Comparison of ENCODE assay signal across 12 cellular contexts in the genomic region with DNA sequence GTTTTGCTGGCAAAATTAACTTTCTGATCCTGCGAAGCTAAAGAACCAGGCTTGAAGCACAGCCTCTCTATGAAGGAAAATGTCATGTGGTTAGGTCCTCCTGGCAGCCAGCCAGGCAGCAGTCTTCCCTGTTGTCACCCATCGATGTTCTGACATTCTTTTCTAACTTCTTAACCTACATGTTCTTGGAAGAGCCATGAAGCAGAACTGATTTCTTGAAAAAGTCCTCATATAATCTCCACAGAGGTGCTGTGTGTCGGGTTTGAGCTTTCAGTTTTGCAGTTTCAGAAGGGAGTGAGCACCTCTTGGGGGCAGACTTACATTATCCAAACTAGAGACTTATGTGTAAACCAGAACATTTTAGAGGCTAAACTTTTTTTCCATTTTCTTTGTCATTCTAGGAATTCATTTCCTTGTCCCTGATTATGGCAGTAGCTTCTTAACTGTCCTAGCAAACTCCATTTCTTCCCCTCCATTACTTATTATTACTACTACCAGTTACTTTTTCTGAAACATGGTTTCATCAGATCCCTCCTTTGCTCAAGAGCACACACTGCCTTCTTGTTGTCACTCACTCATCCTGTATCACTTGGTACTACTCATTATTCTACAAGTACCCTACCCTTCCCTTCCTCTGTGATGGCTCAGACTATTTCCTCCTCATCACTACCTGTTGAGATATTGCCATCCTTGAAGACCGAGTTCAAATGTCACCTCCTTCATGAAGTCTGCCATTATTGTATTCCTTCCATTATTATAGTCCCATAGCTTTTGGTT. TPM values are rescaled to one million over a fixed set of nuclear protein-coding genes. Genes with fewer than 3 reads are reported as not detected.
DNase-seq lines count a peak whose midpoint lies in the region; ATAC-seq and TF ChIP-seq lines count a peak whose summit lies in the region.
"Had no signal": no experiment of that assay in that cellular context is flagged by ENCODE, and none has a peak within 500 bp of the region (broad histone marks: within the 10 kb centered on the region; RNA-seq: fewer than 3 reads in every experiment).

No MANE protein-coding gene starts in this region.

- no peaks in the 10 kb centered on the region for H3K79me1 ChIP-seq in mesenchymal stem cell (replicated peaks; ENCODE audit: low read length, poor library complexity, severe bottlenecking)

- H3K9ac ChIP-seq in HCT116 (ENCODE audit: low read length) = no peak overlapping the region
- peak overlapping the region; percentile 59 for H3K9ac ChIP-seq in mesenchymal stem cell (ENCODE audit: low read length)

- no peak overlapping the region for H4K8ac ChIP-seq in mesenchymal stem cell (ENCODE audit: low read length)

- intact Hi-C loops in HCT116 (cut with micrococcal nuclease) = no loop called here
- intact Hi-C loops in activated B cell treated with CpG ODN at 0.5 μM for 24 hours (cut with micrococcal nuclease) = loop anchor here (2.0 to 5.0 kb wide), 4 partner anchors 15 to 253 kb away; a partner anchor contains a TSS
- intact Hi-C loops in body of pancreas (cut with DNase I) = loop anchor here (5.0 kb wide), 1 partner anchor 93 kb away; no protein-coding TSS in a partner anchor

- no peak overlapping the region for H2AK5ac ChIP-seq in mesenchymal stem cell (ENCODE audit: low read length, severe bottlenecking)

- no TSS peak for BruUV-seq in HCT116 (replicated peaks; lab: Mats Ljungman, UMichigan)

- POLR2A ChIA-PET in HCT116 (lab: Charles Lee) = no interaction called here
- POLR2A ChIA-PET in activated B cell treated with CpG ODN at 0.5 μM for 24 hours (lab: Charles Lee) = interaction anchor here (0.6 to 2.9 kb wide), 5 partner anchors 55 to 386 kb away, joined by 4 to 10 read pairs (median 5); a partner anchor contains a TSS

- H3K18ac ChIP-seq in mesenchymal stem cell (ENCODE audit: low read depth in 1 of 2, low read length in 2 of 2) = no peak overlapping the region

- no peak overlapping the region for H2BK15ac ChIP-seq in mesenchymal stem cell (ENCODE audit: low read depth, poor library complexity, severe bottlenecking)

- no peak overlapping the region for H2BK120ac ChIP-seq in mesenchymal stem cell (ENCODE audit: low read depth, low read length)

- H3K4me2 ChIP-seq in HCT116 (ENCODE audit: low read length) (no peak overlapping the region), mesenchymal stem cell (ENCODE audit: low read length, poor library complexity, severe bottlenecking) (no peak overlapping the region)

- no peak overlapping the region for H3K14ac ChIP-seq in mesenchymal stem cell (ENCODE audit: low read length in 2 of 2)

- H2AFZ ChIP-seq in HCT116 (ENCODE audit: low read depth, low read length, poor library complexity, severe bottlenecking) = no peak overlapping the region
- no peak overlapping the region for H2AFZ ChIP-seq in mesenchymal stem cell (ENCODE audit: low read depth, low read length)

- TF ChIP-seq CTCF in GM06990 (IDR thresholded peaks at IDR 0.05; ENCODE audit: insufficient read depth, low read length, poor library complexity, severe bottlenecking) (peak; percentile 36), HCT116 (IDR thresholded peaks at IDR 0.05 in 2 of 3, conservative IDR thresholded peaks at IDR 0.05 in 1 of 3; ENCODE audit: borderline replicate concordance in 1 of 3, insufficient read depth in 1 of 3, low read depth in 2 of 3, low read length in 2 of 3) (no peak), activated B cell treated with CpG ODN at 0.5 μM for 24 hours (IDR thresholded peaks at IDR 0.05) (no peak), body of pancreas (IDR thresholded peaks at IDR 0.05) (no peak)

- no peaks in the 10 kb centered on the region for H3K27me3 Mint-ChIP-seq in activated B cell treated with CpG ODN at 0.5 μM for 24 hours

- H3K36me3 ChIP-seq in GM06990 (ENCODE audit: control insufficient read depth, insufficient read depth, low read length) = no peaks in the 10 kb centered on the region
- no peaks in the 10 kb centered on the region for H3K36me3 ChIP-seq in HCT116 (ENCODE audit: control insufficient read depth in 1 of 2, insufficient read depth in 2 of 2, low read length in 2 of 2)
- H3K36me3 ChIP-seq in mesenchymal stem cell (ENCODE audit: control insufficient read depth in 1 of 2, insufficient read depth in 2 of 2, low read depth in 1 of 2, low read length in 2 of 2) = no peaks in the 10 kb centered on the region
- no peaks in the 10 kb centered on the region for H3K36me3 ChIP-seq in body of pancreas (replicated peaks in 1 of 2; ENCODE audit: insufficient read depth in 1 of 2, low read depth in 2 of 2)
- H3K36me3 ChIP-seq: prostate gland, thoracic aorta had no signal

- H3K27me3 ChIP-seq in GM06990 (replicated peaks; ENCODE audit: control insufficient read depth, insufficient read depth, low read length) (no peaks in the 10 kb centered on the region), HCT116 (ENCODE audit: insufficient read depth, low read length) (no peaks in the 10 kb centered on the region), mesenchymal stem cell (ENCODE audit: control insufficient read depth in 1 of 2, insufficient read depth in 1 of 2, low read length in 2 of 2) (peaks cover 0 to 12% of the 10 kb centered on the region in 2 experiments), body of pancreas (no peaks in the 10 kb centered on the region)

- H3K23ac ChIP-seq in mesenchymal stem cell (ENCODE audit: low read length in 2 of 2) = no peak overlapping the region

- CTCF ChIA-PET in HCT116 (lab: Charles Lee) = interaction anchor here (0.6 kb wide), 1 partner anchor 892 kb away, joined by 3 read pairs; no protein-coding TSS in a partner anchor
- CTCF ChIA-PET in activated B cell treated with CpG ODN at 0.5 μM for 24 hours (lab: Charles Lee) = interaction anchor here (0.7 to 5.5 kb wide), 15 partner anchors 11 to 762 kb away, joined by 3 to 85 read pairs (median 6); a partner anchor contains a TSS

- no peaks in the 10 kb centered on the region for H3K36me3 Mint-ChIP-seq in activated B cell treated with CpG ODN at 0.5 μM for 24 hours (ENCODE audit: low read depth)

- no peaks in the 10 kb centered on the region for H3K9me3 ChIP-seq in HCT116 (ENCODE audit: control insufficient read depth in 1 of 2, insufficient read depth in 1 of 2, low read depth in 1 of 2, low read length in 2 of 2)
- no peaks in the 10 kb centered on the region for H3K9me3 ChIP-seq in mesenchymal stem cell (ENCODE audit: control insufficient read depth, low read length)
- no peaks in the 10 kb centered on the region for H3K9me3 ChIP-seq in body of pancreas
- H3K9me3 ChIP-seq: prostate gland, thoracic aorta had no signal

- DNase-seq in GM06990 (ENCODE audit: extremely low read depth, insufficient read length) (no peak), HCT116 (ENCODE audit: low read depth, low spot score) (no peak), activated B cell treated with CpG ODN at 0.5 μM for 24 hours (no peak), mesenchymal stem cell (no peak), body of pancreas (no peak)
- DNase-seq: NCI-H2029 treated with DMSO at 0.1 percent for 48 hours had no signal

- no peak overlapping the region for H3K4ac ChIP-seq in mesenchymal stem cell (ENCODE audit: low read depth in 1 of 2, low read length in 2 of 2)

- H3K4me1 ChIP-seq in HCT116 (ENCODE audit: control insufficient read depth in 1 of 2, insufficient read depth in 2 of 2, low read length in 2 of 2) (peaks cover 12 to 15% of the 10 kb centered on the region in 2 experiments), mesenchymal stem cell (ENCODE audit: control insufficient read depth, insufficient read depth, low read depth, low read length) (peaks cover 4% of the 10 kb centered on the region), body of pancreas (no peaks in the 10 kb centered on the region)
- H3K4me1 ChIP-seq: prostate gland had no signal

- TF ChIP-seq RAD21 in HCT116 (IDR thresholded peaks at IDR 0.05; ENCODE audit: low read depth) = peak; percentile 36; the same call in 1 of the 2 replicates

- peak overlapping the region; percentile 60 for H3K27ac Mint-ChIP-seq in activated B cell treated with CpG ODN at 0.5 μM for 24 hours

- no peak overlapping the region for H2BK12ac ChIP-seq in mesenchymal stem cell (ENCODE audit: low read length in 2 of 2)

- H4K91ac ChIP-seq in mesenchymal stem cell (ENCODE audit: low read length) = no peak overlapping the region

- H4K20me1 ChIP-seq in HCT116 (ENCODE audit: insufficient read depth) = no peaks in the 10 kb centered on the region

- H3K79me2 ChIP-seq in HCT116 (ENCODE audit: insufficient read depth, low read length) = no peaks in the 10 kb centered on the region

- RAD21 ChIA-PET in HCT116 (lab: Charles Lee; ENCODE audit: low non-redundant PET in 1 of 2, low total read pairs in 2 of 2, uncharacterized antibody in 2 of 2, unreplicated experiment in 2 of 2) = no interaction called here

- ATAC-seq in HCT116 = no peak
- no peak for ATAC-seq in activated B cell treated with CpG ODN at 0.5 μM for 24 hours (ENCODE audit: low read depth)
- ATAC-seq in HG02588 (IDR thresholded peaks at IDR 0.05; ENCODE audit: unreplicated experiment) = no peak
- no peak for ATAC-seq in HG02870 (IDR thresholded peaks at IDR 0.05; ENCODE audit: unreplicated experiment)
- ATAC-seq in body of pancreas = no peak
- no peak for ATAC-seq in HG02884 (IDR thresholded peaks at IDR 0.05; ENCODE audit: unreplicated experiment)

- H3K9me3 Mint-ChIP-seq in activated B cell treated with CpG ODN at 0.5 μM for 24 hours = no peaks in the 10 kb centered on the region

- H3K4me3 ChIP-seq in GM06990 (replicated peaks; ENCODE audit: low read depth, low read length) = peak overlapping the region; percentile 5; the same call in 1 of the 2 replicates
- H3K4me3 ChIP-seq in HCT116 (replicated peaks in 1 of 2; ENCODE audit: low read depth in 1 of 2, low read length in 2 of 2) = no peak overlapping the region
- peak overlapping the region in 1 of 2 experiments; percentile 16 for H3K4me3 ChIP-seq in mesenchymal stem cell (ENCODE audit: insufficient read depth in 1 of 2, low read depth in 1 of 2, low read length in 2 of 2)
- no peak overlapping the region for H3K4me3 ChIP-seq in body of pancreas
- H3K4me3 ChIP-seq: prostate gland, thoracic aorta had no signal

- H3K27ac ChIP-seq in HCT116 (ENCODE audit: low read depth, low read length) (no peak overlapping the region), mesenchymal stem cell (ENCODE audit: low read length, poor library complexity, severe bottlenecking) (no peak overlapping the region), body of pancreas (no peak overlapping the region)
- H3K27ac ChIP-seq: prostate gland, thoracic aorta had no signal

- peak overlapping the region; percentile 4 for H3K4me3 Mint-ChIP-seq in activated B cell treated with CpG ODN at 0.5 μM for 24 hours

- peaks cover 8% of the 10 kb centered on the region for H3K4me1 Mint-ChIP-seq in activated B cell treated with CpG ODN at 0.5 μM for 24 hours

- H3K9me2 ChIP-seq in HCT116 (ENCODE audit: insufficient read depth) = no peaks in the 10 kb centered on the region

- WGBS in mesenchymal stem cell = 98% methylated on average over 4 of the region's 4 CpGs
- WGBS in body of pancreas, 2 donors = 39 to 50% methylated on average over 4 of the region's 4 CpGs

- H2BK5ac ChIP-seq in mesenchymal stem cell (ENCODE audit: low read depth, low read length, poor library complexity, severe bottlenecking) = no peak overlapping the region

- TF ChIP-seq POLR2A in HCT116 (IDR thresholded peaks at IDR 0.05; ENCODE audit: borderline replicate concordance, extremely low read depth, insufficient read depth, insufficient read length) = no peak
- TF ChIP-seq POLR2A in body of pancreas (IDR thresholded peaks at IDR 0.05) = no peak

RNA-seq across cellular contexts. Expression of a gene that starts 31.1 kb away (rescaled TPM):
- total RNA-seq in HCT116 (2021; ENCODE audit: unreplicated experiment) (18.8 TPM), activated B cell treated with CpG ODN at 0.5 μM for 24 hours (33.8 and 35.1 TPM in 2 replicates), body of pancreas (10 to 100 TPM in 1 of 2 donors, 1 to 10 TPM in 1; 9.2 to 15.3 TPM)
- polyA plus RNA-seq in HCT116 (2012) = 15.6 and 18.2 TPM in 2 replicates
- 13.9 TPM for polyA plus RNA-seq in mesenchymal stem cell (2013, experiment 1 of 2)
- 14.3 TPM for polyA plus RNA-seq in mesenchymal stem cell (2013, experiment 2 of 2)

RNA-seq across cellular contexts. Expression of a gene that starts 31.9 kb away (rescaled TPM):
- total RNA-seq in HCT116 (2021; ENCODE audit: unreplicated experiment) = 4.1 TPM
- polyA plus RNA-seq in HCT116 (2012) = 2.3 TPM in 2 replicates
- 1.4 and 2.3 TPM in 2 replicates for total RNA-seq in activated B cell treated with CpG ODN at 0.5 μM for 24 hours
- 11.7 TPM for polyA plus RNA-seq in mesenchymal stem cell (2013, experiment 1 of 2)
- 11.7 TPM for polyA plus RNA-seq in mesenchymal stem cell (2013, experiment 2 of 2)
- 1 to 10 TPM in 1 of 2 donors, under 1 TPM in 1; 0.33 to 3.1 TPM for total RNA-seq in body of pancreas

RNA-seq across cellular contexts. Expression of a gene that starts 55.9 kb away (rescaled TPM):
- total RNA-seq in HCT116 (2021; ENCODE audit: unreplicated experiment) (36.2 TPM), activated B cell treated with CpG ODN at 0.5 μM for 24 hours (49.4 and 53.1 TPM in 2 replicates), body of pancreas (10 to 100 TPM; 14.3 to 14.5 TPM)
- 29.0 and 33.4 TPM in 2 replicates for polyA plus RNA-seq in HCT116 (2012)
- 21.6 TPM for polyA plus RNA-seq in mesenchymal stem cell (2013, experiment 1 of 2)
- polyA plus RNA-seq in mesenchymal stem cell (2013, experiment 2 of 2) = 20.7 TPM

RNA-seq across cellular contexts. Expression of a gene that starts 56.1 kb away (rescaled TPM):
- total RNA-seq in HCT116 (2021; ENCODE audit: unreplicated experiment) (116 TPM), activated B cell treated with CpG ODN at 0.5 μM for 24 hours (167 and 177 TPM in 2 replicates), body of pancreas (100 to 1,000 TPM in 1 of 2 donors, 10 to 100 TPM in 1; 82.5 to 170 TPM)
- 115 and 127 TPM in 2 replicates for polyA plus RNA-seq in HCT116 (2012)
- 81.1 TPM for polyA plus RNA-seq in mesenchymal stem cell (2013, experiment 1 of 2)
- 81.5 TPM for polyA plus RNA-seq in mesenchymal stem cell (2013, experiment 2 of 2)

RNA-seq across cellular contexts. Expression of a gene that starts 59.6 kb away (rescaled TPM):
- 0.98 TPM for total RNA-seq in HCT116 (2021; ENCODE audit: unreplicated experiment)
- 0.48 and 0.50 TPM in 2 replicates for polyA plus RNA-seq in HCT116 (2012)
- 0.51 and 0.73 TPM in 2 replicates for total RNA-seq in activated B cell treated with CpG ODN at 0.5 μM for 24 hours
- polyA plus RNA-seq in mesenchymal stem cell (2013, experiment 1 of 2) = not detected
- 0.03 TPM for polyA plus RNA-seq in mesenchymal stem cell (2013, experiment 2 of 2)
- 1 to 10 TPM in 1 of 2 donors, not detected in 1; 2.0 TPM for total RNA-seq in body of pancreas
- total RNA-seq: glomerular endothelial cell, prostate gland had no signal
